Comparison of ENCODE assay signal across 8 cellular contexts in genomic region chr17:1186923-1187771, GRCh38. TPM values are rescaled to one million over a fixed set of nuclear protein-coding genes. Genes with fewer than 3 reads are reported as not detected.
DNase-seq lines count a peak whose midpoint lies in the region; ATAC-seq, FAIRE-seq and TF ChIP-seq lines count a peak whose summit lies in the region.

No MANE protein-coding gene starts in this region.

- H3K27ac ChIP-seq in mesendoderm (ENCODE audit: low read depth, low read length) = no peak overlapping the region

- no peak overlapping the region for H2BK5ac ChIP-seq in mesendoderm (ENCODE audit: low read length)

- no peak overlapping the region for H3K27ac Mint-ChIP-seq in activated CD8-positive, alpha-beta memory T cell treated with anti-CD3 and anti-CD28 coated beads, Interleukin-2, amount 10 ng/mL, durations not matched to agents 7 days and 5 days

- H3K4me1 Mint-ChIP-seq in activated CD8-positive, alpha-beta memory T cell treated with anti-CD3 and anti-CD28 coated beads, Interleukin-2, amount 10 ng/mL, durations not matched to agents 7 days and 5 days = peaks cover 18% of the 10 kb centered on the region

- no peaks in the 10 kb centered on the region for H3K79me2 ChIP-seq in mesendoderm (ENCODE audit: control insufficient read depth, insufficient read depth, low read length)

- no peaks in the 10 kb centered on the region for H3K4me1 ChIP-seq in mesendoderm (ENCODE audit: control insufficient read depth, low read depth, low read length)

- H3K4me2 ChIP-seq in mesendoderm (ENCODE audit: low read length) = no peak overlapping the region

- no peak overlapping the region for H3K4me3 ChIP-seq in AG09309 (ENCODE audit: control insufficient read depth, low read depth, low read length)
- no peak overlapping the region for H3K4me3 ChIP-seq in mesendoderm (ENCODE audit: low read length)

- no peak overlapping the region for H3K56ac ChIP-seq in mesendoderm (ENCODE audit: low read length)

- no peak overlapping the region for H3K9ac ChIP-seq in mesendoderm (ENCODE audit: low read length)

- no peak overlapping the region for H2AK5ac ChIP-seq in mesendoderm (ENCODE audit: low read length)

- peak; percentile 99 for TF ChIP-seq CTCF in AG09309 (IDR thresholded peaks at IDR 0.05; ENCODE audit: control insufficient read depth, insufficient read depth, low read depth, low read length, missing control alignments)

- H2BK120ac ChIP-seq in mesendoderm (ENCODE audit: low read depth, low read length) = no peak overlapping the region

- no peak overlapping the region for H3K4ac ChIP-seq in mesendoderm (ENCODE audit: low read depth, low read length)

- no peak overlapping the region for H2BK15ac ChIP-seq in mesendoderm (replicated peaks; ENCODE audit: low read depth)

- no peaks in the 10 kb centered on the region for H3K36me3 ChIP-seq in mesendoderm (ENCODE audit: control insufficient read depth, insufficient read depth, low read length)

- CTCF ChIA-PET in activated CD8-positive, alpha-beta memory T cell treated with anti-CD3 and anti-CD28 coated beads, Interleukin-2, amount 10 ng/mL, durations not matched to agents 7 days and 5 days (lab: Charles Lee) = interaction anchor here (0.8 to 9.5 kb wide), 15 partner anchors 8 to 387 kb away, joined by 3 to 110 read pairs (median 4); no protein-coding TSS in a partner anchor

- no peaks in the 10 kb centered on the region for H3K79me1 ChIP-seq in mesendoderm (ENCODE audit: low read length)

- no peak overlapping the region for H4K5ac ChIP-seq in mesendoderm (ENCODE audit: low read length)

- no peaks in the 10 kb centered on the region for H3K27me3 ChIP-seq in mesendoderm (ENCODE audit: insufficient read depth, low read length, poor library complexity)

- no peaks in the 10 kb centered on the region for H3K9me3 Mint-ChIP-seq in activated CD8-positive, alpha-beta memory T cell treated with anti-CD3 and anti-CD28 coated beads, Interleukin-2, amount 10 ng/mL, durations not matched to agents 7 days and 5 days (ENCODE audit: low read depth)

- FAIRE-seq in endometrium (lab: Jason Lieb, UNC) = peak; percentile 21

- H4K8ac ChIP-seq in mesendoderm (ENCODE audit: low read depth, low read length) = no peak overlapping the region

- no peak overlapping the region for H3K23ac ChIP-seq in mesendoderm (ENCODE audit: low read length)

- no CpG with 5 or more reads among the region's 34 CpGs for WGBS in mesendoderm (ENCODE audit: extremely low coverage, insufficient coverage, low lambda C conversion rate)

- DNase-seq in AG09309 (ENCODE audit: low read depth) (peak; percentile 46), H4 (ENCODE audit: low spot score) (peak; percentile 84), NOMO-1 treated with DMSO at 0.1 percent for 48 hours (lab: John Stamatoyannopoulos, UW; ENCODE audit: unreplicated experiment) (peak; percentile 85), mesendoderm (peak; percentile 91)
- DNase-seq in activated CD8-positive, alpha-beta memory T cell treated with anti-CD3 and anti-CD28 coated beads, Interleukin-2, amount 10 ng/mL, durations not matched to agents 7 days and 5 days = peak; percentile 80
- peak; percentile 57 for DNase-seq in stimulated activated CD8-positive, alpha-beta memory T cell treated with anti-CD3 and anti-CD28 coated beads, Interleukin-15, amount 100 ng/mL, for 24 hours (ENCODE audit: low read depth)

- peak; percentile 95 for ATAC-seq in activated CD8-positive, alpha-beta memory T cell treated with anti-CD3 and anti-CD28 coated beads, Interleukin-2, amount 10 ng/mL, durations not matched to agents 7 days and 5 days
- no peak for ATAC-seq in HG03025 (IDR thresholded peaks at IDR 0.05; ENCODE audit: low FRiP score, unreplicated experiment)

- H3K18ac ChIP-seq in mesendoderm (ENCODE audit: low read length) = no peak overlapping the region

- no peaks in the 10 kb centered on the region for H3K36me3 Mint-ChIP-seq in activated CD8-positive, alpha-beta memory T cell treated with anti-CD3 and anti-CD28 coated beads, Interleukin-2, amount 10 ng/mL, durations not matched to agents 7 days and 5 days

- H3K4me3 Mint-ChIP-seq in activated CD8-positive, alpha-beta memory T cell treated with anti-CD3 and anti-CD28 coated beads, Interleukin-2, amount 10 ng/mL, durations not matched to agents 7 days and 5 days = no peak overlapping the region

- peaks cover 17% of the 10 kb centered on the region for H3K27me3 Mint-ChIP-seq in activated CD8-positive, alpha-beta memory T cell treated with anti-CD3 and anti-CD28 coated beads, Interleukin-2, amount 10 ng/mL, durations not matched to agents 7 days and 5 days

RNA-seq across cellular contexts. Expression of gene ABR, which starts 7.4 kb away (rescaled TPM):
- total RNA-seq in H4 (2014; rRNA removed; shearing (Covaris generic)) = 33.3 and 40.0 TPM in 2 replicates
- 100 to 1,000 TPM in 1 of 2 experiments, 10 to 100 TPM in 1; 83.2 to 145 TPM for total RNA-seq in activated CD8-positive, alpha-beta memory T cell treated with anti-CD3 and anti-CD28 coated beads, Interleukin-2, amount 10 ng/mL, durations not matched to agents 7 days and 5 days
- 11.5 TPM for polyA plus RNA-seq in mesendoderm (2013, experiment 1 of 2)
- polyA plus RNA-seq in mesendoderm (2013, experiment 2 of 2) = 12.0 TPM
